Comparison of ENCODE assay signal across 8 cellular contexts in the genomic region with DNA sequence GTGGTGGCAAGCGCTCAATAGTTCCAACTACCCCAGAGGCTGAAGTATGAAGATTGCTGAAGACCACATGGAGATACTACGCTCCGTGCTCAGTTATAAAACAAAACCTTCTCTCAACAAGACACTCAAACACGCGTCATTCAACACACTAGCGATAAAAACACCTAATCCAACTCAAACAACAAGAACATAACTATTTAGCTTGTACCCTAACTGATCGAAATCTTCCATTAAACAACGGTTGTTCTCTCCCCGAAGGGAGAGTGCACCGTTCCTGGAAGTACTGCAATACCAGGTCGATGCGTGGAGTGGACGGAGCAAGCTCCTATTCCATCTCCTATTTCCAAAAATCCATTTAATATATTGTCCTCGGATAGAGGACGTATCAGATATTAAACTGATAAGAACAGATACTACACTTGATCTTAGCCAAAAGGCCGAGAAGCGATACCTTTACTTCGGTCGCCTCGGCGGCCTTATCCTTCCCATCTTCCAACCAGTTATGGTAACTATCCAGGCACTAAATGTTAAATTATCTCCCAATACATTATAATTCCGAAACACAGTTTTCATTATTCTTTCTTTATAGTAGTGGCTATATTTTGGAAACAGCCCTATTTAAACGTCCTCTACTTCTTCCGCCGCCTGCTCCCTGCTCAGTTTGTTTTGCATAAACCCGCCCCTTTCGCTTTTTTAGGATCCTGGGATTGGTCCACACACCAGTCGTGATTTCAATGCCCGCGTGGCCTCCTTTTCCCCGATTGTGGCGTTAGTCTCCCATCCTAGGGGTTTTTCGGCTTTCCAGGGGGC. TPM values are rescaled to one million over a fixed set of nuclear protein-coding genes. Genes with fewer than 3 reads are reported as not detected.
DNase-seq lines count a peak whose midpoint lies in the region; ATAC-seq and TF ChIP-seq lines count a peak whose summit lies in the region.

No MANE protein-coding gene starts in this region.

- peak; percentile 76 to 78 for ATAC-seq in activated naive CD4-positive, alpha-beta T cell treated with anti-CD3 and anti-CD28 coated beads, Interleukin-2, amount 50 U/mL, for 72 hours

- H3K36me3 Mint-ChIP-seq in activated naive CD4-positive, alpha-beta T cell treated with anti-CD3 and anti-CD28 coated beads, Interleukin-2, amount 50 U/mL, for 72 hours = peaks cover 18 to 19% of the 10 kb centered on the region in 2 donors
- H3K36me3 Mint-ChIP-seq in osteocyte (ENCODE audit: unreplicated experiment) = peaks cover 5% of the 10 kb centered on the region

- no peak for TF ChIP-seq EP300 in transverse colon (IDR thresholded peaks at IDR 0.05; ENCODE audit: low read depth)

- peak overlapping the region; percentile 97 to 99 (median 97) for H3K27ac ChIP-seq in transverse colon

- H3K27me3 Mint-ChIP-seq in osteocyte (ENCODE audit: unreplicated experiment) = no peaks in the 10 kb centered on the region

- H3K27me3 ChIP-seq in GM06990 (replicated peaks; ENCODE audit: control insufficient read depth, insufficient read depth, low read length) = no peaks in the 10 kb centered on the region
- H3K27me3 ChIP-seq in transverse colon = no peaks in the 10 kb centered on the region

- 0 to 1% methylated on average over 16 to 33 of the region's 33 CpGs for WGBS in transverse colon (ENCODE audit: low coverage in 1 of 2), 2 donors

- no peak for TF ChIP-seq CTCF in GM06990 (IDR thresholded peaks at IDR 0.05; ENCODE audit: insufficient read depth, low read length, poor library complexity, severe bottlenecking)
- no peak for TF ChIP-seq CTCF in osteocyte (IDR thresholded peaks at IDR 0.05)
- TF ChIP-seq CTCF in transverse colon (IDR thresholded peaks at IDR 0.05) = no peak

- H3K4me1 Mint-ChIP-seq in osteocyte (ENCODE audit: unreplicated experiment) = peaks cover 22% of the 10 kb centered on the region

- H3K9me3 Mint-ChIP-seq in activated naive CD4-positive, alpha-beta T cell treated with anti-CD3 and anti-CD28 coated beads, Interleukin-2, amount 50 U/mL, for 72 hours = no peaks in the 10 kb centered on the region
- H3K9me3 Mint-ChIP-seq in osteocyte (ENCODE audit: unreplicated experiment) = no peaks in the 10 kb centered on the region

- TF ChIP-seq POLR2A in transverse colon (IDR thresholded peaks at IDR 0.05) = peak; percentile 100

- H3K36me3 ChIP-seq in GM06990 (ENCODE audit: control insufficient read depth, insufficient read depth, low read length) (no peaks in the 10 kb centered on the region; the same call in none of the 2 replicates), transverse colon (no peaks in the 10 kb centered on the region)

- POLR2A ChIA-PET in HEK293T (lab: Yijun Ruan, JAX) = interaction anchor here (0.6 to 3.4 kb wide), 58 partner anchors 9 to 1412 kb away, joined by 3 to 331 read pairs (median 5); a partner anchor contains a TSS

- in situ Hi-C loops in SK-MEL-5 (cut with HindIII; ENCODE audit: low pct_unique_long_range_greater_than_20kb, low sequenced_read_pairs) = no loop called here
- in situ Hi-C loops in transverse colon (cut with MboI; ENCODE audit: low pct_ligation_motif_present in 1 of 4, low pct_unique_long_range_greater_than_20kb in 1 of 4, low sequenced_read_pairs in 3 of 4) = no loop called here

- H3K4me1 ChIP-seq in transverse colon = peaks cover 6 to 30% (median 23%) of the 10 kb centered on the region in 4 donors

- no peak overlapping the region for H3K27ac Mint-ChIP-seq in activated naive CD4-positive, alpha-beta T cell treated with anti-CD3 and anti-CD28 coated beads, Interleukin-2, amount 50 U/mL, for 72 hours
- no peak overlapping the region for H3K27ac Mint-ChIP-seq in osteocyte (ENCODE audit: unreplicated experiment)

- intact Hi-C loops in head of caudate nucleus (cut with DNase I) (no loop called here), transverse colon (cut with DNase I; ENCODE audit: low total_unique reads) (no loop called here)

- H3K4me3 Mint-ChIP-seq in osteocyte (ENCODE audit: unreplicated experiment) = no peak overlapping the region

- CTCF ChIA-PET in HEK293T (lab: Yijun Ruan, JAX) = interaction anchor here (1.0 to 1.8 kb wide), 2 partner anchors 18 to 55 kb away, joined by 3 to 8 read pairs; no protein-coding TSS in a partner anchor

- DNase-seq in GM06990 (ENCODE audit: extremely low read depth, insufficient read length) (peak; percentile 86), HEK293T (ENCODE audit: extremely low spot score) (peak; percentile 89), MV-4-11 (lab: John Stamatoyannopoulos, UW) (peak; percentile 100), SK-MEL-5 (ENCODE audit: low read depth, low spot score) (peak; percentile 99), head of caudate nucleus (peak; percentile 72 to 96 (median 88)), osteocyte (ENCODE audit: extremely low spot score, unreplicated experiment) (peak; percentile 93), transverse colon (peak; percentile 89)
- DNase-seq in activated naive CD4-positive, alpha-beta T cell treated with anti-CD3 and anti-CD28 coated beads, Interleukin-2, amount 50 U/mL, for 72 hours (ENCODE audit: low spot score in 2 of 2) = peak; percentile 86 to 87

- H3K9me3 ChIP-seq in transverse colon = no peaks in the 10 kb centered on the region

- H3K4me3 ChIP-seq in GM06990 (replicated peaks; ENCODE audit: low read depth, low read length) = peak overlapping the region; percentile 53
- peak overlapping the region; percentile 37 to 89 (median 70) for H3K4me3 ChIP-seq in transverse colon

TF ChIP-seq in HEK293T, 16 proteins besides CTCF, POLR2A, EP300 and RAD21:
- TF ChIP-seq NFRKB (IDR thresholded peaks at IDR 0.05) (peak; percentile 99), ARNT (IDR thresholded peaks at IDR 0.05) (peak; percentile 87), SUZ12 (IDR thresholded peaks at IDR 0.05) (no peak), BHLHE40 (IDR thresholded peaks at IDR 0.05; ENCODE audit: borderline replicate concordance) (peak; percentile 86), FOXK2 (IDR thresholded peaks at IDR 0.05) (peak; percentile 98), LEF1 (IDR thresholded peaks at IDR 0.05; ENCODE audit: borderline replicate concordance) (no peak; the same call in 1 of the 2 replicates), CTBP1 (IDR thresholded peaks at IDR 0.05; ENCODE audit: borderline replicate concordance) (peak; percentile 93), FOXA1 (IDR thresholded peaks at IDR 0.05) (no peak), L3MBTL2 (conservative IDR thresholded peaks at IDR 0.05) (peak; percentile 93), ZNF384 (IDR thresholded peaks at IDR 0.05) (peak; percentile 82), ELF4 (IDR thresholded peaks at IDR 0.05) (peak; percentile 100), TARDBP (IDR thresholded peaks at IDR 0.05) (peak; percentile 99)
- TF ChIP-seq, protein P1, sequence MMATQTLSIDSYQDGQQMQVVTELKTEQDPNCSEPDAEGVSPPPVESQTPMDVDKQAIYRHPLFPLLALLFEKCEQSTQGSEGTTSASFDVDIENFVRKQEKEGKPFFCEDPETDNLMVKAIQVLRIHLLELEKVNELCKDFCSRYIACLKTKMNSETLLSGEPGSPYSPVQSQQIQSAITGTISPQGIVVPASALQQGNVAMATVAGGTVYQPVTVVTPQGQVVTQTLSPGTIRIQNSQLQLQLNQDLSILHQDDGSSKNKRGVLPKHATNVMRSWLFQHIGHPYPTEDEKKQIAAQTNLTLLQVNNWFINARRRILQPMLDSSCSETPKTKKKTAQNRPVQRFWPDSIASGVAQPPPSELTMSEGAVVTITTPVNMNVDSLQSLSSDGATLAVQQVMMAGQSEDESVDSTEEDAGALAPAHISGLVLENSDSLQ (IDR thresholded peaks at IDR 0.05) = peak; percentile 91

RNA-seq across cellular contexts. Expression of a gene that starts 2.2 kb away (rescaled TPM):
- total RNA-seq in SK-MEL-5 (2014; rRNA removed; shearing (Covaris generic)) = 61.2 and 61.4 TPM in 2 replicates
- polyA plus RNA-seq in SK-MEL-5 (2015; cell fraction: cytosol; rRNA removed) = 49.7 and 62.2 TPM in 2 replicates
- 134 and 151 TPM in 2 replicates for polyA plus RNA-seq in SK-MEL-5 (2015; cell fraction: nucleus; rRNA removed)
- 100 to 1,000 TPM in 1 of 2 donors, 10 to 100 TPM in 1; 87.2 to 105 TPM for total RNA-seq in activated naive CD4-positive, alpha-beta T cell treated with anti-CD3 and anti-CD28 coated beads, Interleukin-2, amount 50 U/mL, for 72 hours
- total RNA-seq in osteocyte (40.5 and 42.1 TPM in 2 replicates), transverse colon (10 to 100 TPM; 25.3 to 37.8 (median 27.6) TPM)

RNA-seq across cellular contexts. Expression of a gene that starts 8.9 kb away (rescaled TPM):
- total RNA-seq in SK-MEL-5 (2014; rRNA removed; shearing (Covaris generic)) = not detected in 2 replicates
- not detected in 2 replicates for polyA plus RNA-seq in SK-MEL-5 (2015; cell fraction: cytosol; rRNA removed)
- not detected in 2 replicates for polyA plus RNA-seq in SK-MEL-5 (2015; cell fraction: nucleus; rRNA removed)
- under 1 TPM in 1 of 2 donors, not detected in 1; 0.70 TPM for total RNA-seq in activated naive CD4-positive, alpha-beta T cell treated with anti-CD3 and anti-CD28 coated beads, Interleukin-2, amount 50 U/mL, for 72 hours
- total RNA-seq in osteocyte (not detected in 2 replicates), transverse colon (not detected)

RNA-seq across cellular contexts. Expression of a gene that starts 9.7 kb away (rescaled TPM):
- total RNA-seq in SK-MEL-5 (2014; rRNA removed; shearing (Covaris generic)) = 16.1 and 18.1 TPM in 2 replicates
- polyA plus RNA-seq in SK-MEL-5 (2015; cell fraction: cytosol; rRNA removed) = 19.4 and 21.1 TPM in 2 replicates
- polyA plus RNA-seq in SK-MEL-5 (2015; cell fraction: nucleus; rRNA removed) = 26.5 and 29.1 TPM in 2 replicates
- total RNA-seq in activated naive CD4-positive, alpha-beta T cell treated with anti-CD3 and anti-CD28 coated beads, Interleukin-2, amount 50 U/mL, for 72 hours = 10 to 100 TPM; 23.0 to 61.3 TPM
- total RNA-seq in osteocyte (65.3 and 71.0 TPM in 2 replicates), transverse colon (10 to 100 TPM; 15.3 to 62.5 (median 30.2) TPM)

RNA-seq across cellular contexts. Expression of a gene that starts 36.3 kb away (rescaled TPM):
- total RNA-seq in SK-MEL-5 (2014; rRNA removed; shearing (Covaris generic)) = 11.4 and 16.3 TPM in 2 replicates
- polyA plus RNA-seq in SK-MEL-5 (2015; cell fraction: cytosol; rRNA removed) = 35.8 and 36.6 TPM in 2 replicates
- polyA plus RNA-seq in SK-MEL-5 (2015; cell fraction: nucleus; rRNA removed) = 167 and 206 TPM in 2 replicates
- 100 to 1,000 TPM; 104 to 132 TPM for total RNA-seq in activated naive CD4-positive, alpha-beta T cell treated with anti-CD3 and anti-CD28 coated beads, Interleukin-2, amount 50 U/mL, for 72 hours
- total RNA-seq in osteocyte (92.4 and 97.5 TPM in 2 replicates), transverse colon (100 to 1,000 TPM in 1 of 4 donors, 10 to 100 TPM in 3; 38.2 to 134 (median 60.0) TPM)

RNA-seq across cellular contexts. Expression of a gene that starts 39.1 kb away (rescaled TPM):
- total RNA-seq in SK-MEL-5 (2014; rRNA removed; shearing (Covaris generic)) = 734 and 765 TPM in 2 replicates
- polyA plus RNA-seq in SK-MEL-5 (2015; cell fraction: cytosol; rRNA removed) = 651 and 675 TPM in 2 replicates
- 631 and 764 TPM in 2 replicates for polyA plus RNA-seq in SK-MEL-5 (2015; cell fraction: nucleus; rRNA removed)
- 100 to 1,000 TPM; 295 to 308 TPM for total RNA-seq in activated naive CD4-positive, alpha-beta T cell treated with anti-CD3 and anti-CD28 coated beads, Interleukin-2, amount 50 U/mL, for 72 hours
- total RNA-seq in osteocyte = 326 and 362 TPM in 2 replicates
- 100 to 1,000 TPM in 3 of 4 donors, 10 to 100 TPM in 1; 32.4 to 163 (median 129) TPM for total RNA-seq in transverse colon

Comparison
In these comparisons a context has a peak if more than half of its experiments do, and no peak if none do; other contexts are left out.
1. Peak in every context shown above with its lines: DNase-seq, ATAC-seq, H3K4me3 ChIP-seq and H3K27ac ChIP-seq.